Comparison of ENCODE assay signal across 18 cellular contexts in genomic region chr3:172204716-172205115, GRCh38.
A peak's percentile ranks its signal among the peaks of the same experiment; 100 is the strongest.
DNase-seq lines count a peak whose midpoint lies in the region; ATAC-seq and TF ChIP-seq lines count a peak whose summit lies in the region.
"Had no signal": no experiment of that assay in that cellular context is flagged by ENCODE, and none has a peak within 500 bp of the region (broad histone marks: within the 10 kb centered on the region; RNA-seq: fewer than 3 reads in every experiment).

No MANE protein-coding gene starts in this region.

- H3K79me2 ChIP-seq in GM23248 (ENCODE audit: insufficient read depth) = peaks cover 91% of the 10 kb centered on the region

- peak overlapping the region; percentile 96 for H3K27ac ChIP-seq in GM23248
- H3K27ac ChIP-seq in gastroesophageal sphincter = peak overlapping the region; percentile 27 to 80 (median 74)
- H3K27ac ChIP-seq in stomach smooth muscle (ENCODE audit: low read length) = peak overlapping the region; percentile 42

- no peak overlapping the region for H3K4me3 ChIP-seq in GM23248
- no peak overlapping the region for H3K4me3 ChIP-seq in gastroesophageal sphincter
- no peak overlapping the region for H3K4me3 ChIP-seq in stomach smooth muscle (ENCODE audit: low read length in 2 of 2)
- H3K4me3 ChIP-seq: cardiac muscle cell, lung had no signal

- H3K9me3 ChIP-seq in GM23248 (ENCODE audit: low read depth) (no peaks in the 10 kb centered on the region), gastroesophageal sphincter (no peaks in the 10 kb centered on the region), stomach smooth muscle (ENCODE audit: control insufficient read depth in 2 of 2, low read length in 2 of 2) (no peaks in the 10 kb centered on the region)

- WGBS in GM23248 (ENCODE audit: low coverage in 1 of 2, low lambda C conversion rate in 2 of 2, missing lambda C conversion rate in 2 of 2), 2 experiments = 92 to 94% methylated on average over 5 of the region's 5 CpGs
- WGBS in gastroesophageal sphincter (ENCODE audit: low coverage in 1 of 2), 2 donors = 84 to 93% methylated on average over 4 to 5 of the region's 5 CpGs

- no peaks in the 10 kb centered on the region for H4K20me1 ChIP-seq in GM23248 (ENCODE audit: insufficient read depth)

- H2AFZ ChIP-seq in GM23248 = no peak overlapping the region

- ATAC-seq in gastroesophageal sphincter = no peak
- ATAC-seq in GM18502 (IDR thresholded peaks at IDR 0.05; ENCODE audit: poor library complexity, unreplicated experiment) = no peak

- H3K27me3 ChIP-seq in GM23248 (replicated peaks; ENCODE audit: insufficient read depth) (no peaks in the 10 kb centered on the region), gastroesophageal sphincter (no peaks in the 10 kb centered on the region), stomach smooth muscle (ENCODE audit: control insufficient read depth in 1 of 2, insufficient read depth in 2 of 2, low read length in 2 of 2) (no peaks in the 10 kb centered on the region)
- H3K27me3 ChIP-seq: cardiac muscle cell had no signal

- peak overlapping the region; percentile 77 for H3K9ac ChIP-seq in GM23248
- H3K9ac ChIP-seq in stomach smooth muscle (ENCODE audit: low read length in 2 of 2) = peak overlapping the region in 1 of 2 donors; percentile 55

- peaks cover 69% of the 10 kb centered on the region for H3F3A ChIP-seq in GM23248 (ENCODE audit: insufficient read depth)

- H3K4me1 ChIP-seq in GM23248 (ENCODE audit: insufficient read depth) (peaks cover 61% of the 10 kb centered on the region), gastroesophageal sphincter (peaks cover 29 to 67% (median 42%) of the 10 kb centered on the region in 3 donors), stomach smooth muscle (ENCODE audit: control insufficient read depth, insufficient read depth, low read length) (peaks cover 27% of the 10 kb centered on the region)

- H3K4me2 ChIP-seq in GM23248 (ENCODE audit: unreplicated experiment) = peak overlapping the region; percentile 72

- DNase-seq in GM23248 (peak; percentile 37), NCI-H69 (lab: John Stamatoyannopoulos, UW) (peak; percentile 20), NCI-H187 treated with DMSO at 0.1 percent for 48 hours (lab: John Stamatoyannopoulos, UW) (no peak), NCI-H1694 (lab: John Stamatoyannopoulos, UW) (no peak)
- DNase-seq: activated CD4-positive, alpha-beta memory T cell treated with anti-CD3 and anti-CD28 coated beads for 36 hours; activated T-cell treated with anti-CD3 and anti-CD28 coated beads, Interleukin-2, amount 50 U/mL, for 24 hours; GF-D8; glutamatergic neuron; immature natural killer cell; KG1; NCI-H1092 treated with DMSO at 0.1 percent for 48 hours; NCI-H226; RPMI8226 had no signal

- H3K36me3 ChIP-seq in GM23248 (ENCODE audit: low read depth) (peaks cover 6% of the 10 kb centered on the region; the same call in 1 of the 2 replicates), gastroesophageal sphincter (no peaks in the 10 kb centered on the region), stomach smooth muscle (ENCODE audit: control insufficient read depth in 2 of 2, insufficient read depth in 2 of 2, low read length in 2 of 2) (no peaks in the 10 kb centered on the region)
- H3K36me3 ChIP-seq: cardiac muscle cell had no signal

- TF ChIP-seq EP300 in gastroesophageal sphincter (IDR thresholded peaks at IDR 0.05) = no peak

- no peak for TF ChIP-seq CTCF in gastroesophageal sphincter (IDR thresholded peaks at IDR 0.05)

- no peaks in the 10 kb centered on the region for H3K9me2 ChIP-seq in GM23248 (ENCODE audit: insufficient read depth)

- no peak for TF ChIP-seq POLR2A in gastroesophageal sphincter (IDR thresholded peaks at IDR 0.05)

- in situ Hi-C loops in GM23248 (cut with MboI) = no loop called here

Comparison
In these comparisons a context has a peak if more than half of its experiments do, and no peak if none do; other contexts are left out.
1. DNase-seq: peak in GM23248 (single experiment) and NCI-H69 (single experiment); none in NCI-H187 treated with DMSO at 0.1 percent for 48 hours (single experiment) and NCI-H1694 (single experiment).
2. H3K27ac ChIP-seq: peak in every context shown above with its lines; median percentile 96 in GM23248; 74 in gastroesophageal sphincter; 42 in stomach smooth muscle.